In genomic region chr3:46939578-46940405, GRCh38 we compare ENCODE assay signal across 17 cellular contexts. TPM values are rescaled to one million over a fixed set of nuclear protein-coding genes. Genes with fewer than 3 reads are reported as not detected.
DNase-seq lines count a peak whose midpoint lies in the region; ATAC-seq and TF ChIP-seq lines count a peak whose summit lies in the region.
"Had no signal": no experiment of that assay in that cellular context is flagged by ENCODE, and none has a peak within 500 bp of the region (broad histone marks: within the 10 kb centered on the region; RNA-seq: fewer than 3 reads in every experiment).

No MANE protein-coding gene starts in this region.

- in situ Hi-C loops in G401 (cut with HindIII; ENCODE audit: low sequenced_read_pairs): no loop called here

- ATAC-seq in heart left ventricle (no peak), Right ventricle myocardium inferior (no peak), naive B cell (ENCODE audit: low read depth in 2 of 2) (no peak), GM19023 (IDR thresholded peaks at IDR 0.05; ENCODE audit: unreplicated experiment) (no peak), HG02840 (IDR thresholded peaks at IDR 0.05; ENCODE audit: low FRiP score, unreplicated experiment) (no peak)

- 65 to 84% (median 72%) methylated on average over 8 to 12 of the region's 12 CpGs for WGBS in heart left ventricle, 4 donors
- 86 to 92% methylated on average over 8 to 12 of the region's 12 CpGs for WGBS in testis, 2 donors

- H3K27me3 Mint-ChIP-seq in brain (peaks cover 3% of the 10 kb centered on the region), naive B cell (no peaks in the 10 kb centered on the region)

- TF ChIP-seq CTCF in heart left ventricle (IDR thresholded peaks at IDR 0.05) (no peak), brain (conservative IDR thresholded peaks at IDR 0.05) (no peak), testis (IDR thresholded peaks at IDR 0.05) (no peak)

- H3K4me3 Mint-ChIP-seq in brain (no peak overlapping the region), naive B cell (peak overlapping the region in 2 of 8 donors; percentile 51 to 81)

- H3K27me3 ChIP-seq in heart left ventricle (no peaks in the 10 kb centered on the region), testis (no peaks in the 10 kb centered on the region)
- H3K27me3 ChIP-seq: BE2C, brain microvascular endothelial cell had no signal

- H3K9me3 ChIP-seq in heart left ventricle (no peaks in the 10 kb centered on the region), testis (no peaks in the 10 kb centered on the region)
- H3K9me3 ChIP-seq: BE2C had no signal

- H3K36me3 Mint-ChIP-seq in brain: peaks cover 28% of the 10 kb centered on the region
- H3K36me3 Mint-ChIP-seq in naive B cell: peaks cover 11 to 25% of the 10 kb centered on the region in 2 donors

- H3K27ac ChIP-seq in heart left ventricle: peak overlapping the region in 10 of 12 donors; percentile 29 to 94 (median 64)
- H3K27ac ChIP-seq in testis: no peak overlapping the region
- H3K27ac ChIP-seq: brain microvascular endothelial cell, epithelial cell of prostate, PC-9 had no signal

- H3K36me3 ChIP-seq in heart left ventricle (peaks cover 0 to 51% (median 30%) of the 10 kb centered on the region in 9 donors), testis (ENCODE audit: low read depth, missing control alignments) (no peaks in the 10 kb centered on the region)
- H3K36me3 ChIP-seq: BE2C had no signal

- TF ChIP-seq POLR2A in heart left ventricle (IDR thresholded peaks at IDR 0.05) (no peak), testis (IDR thresholded peaks at IDR 0.05) (no peak)

- peak in 2 of 5 donors; percentile 2 to 22 for DNase-seq in heart left ventricle
- DNase-seq in Right ventricle myocardium inferior (ENCODE audit: missing footprints): no peak
- DNase-seq in naive B cell: no peak
- DNase-seq in G401 (ENCODE audit: low spot score): no peak
- no peak for DNase-seq in testis
- DNase-seq: BE2C, brain microvascular endothelial cell, GF-D8, MM.1S, NCI-H2227 treated with DMSO at 0.1 percent for 48 hours, PC-9, T-helper 9 cell had no signal

- H3K4me3 ChIP-seq in heart left ventricle (no peak overlapping the region), testis (no peak overlapping the region)
- H3K4me3 ChIP-seq: PC-9, smooth muscle cell had no signal

- peaks cover 0 to 83% (median 70%) of the 10 kb centered on the region in 12 donors for H3K4me1 ChIP-seq in heart left ventricle
- peaks cover 25% of the 10 kb centered on the region for H3K4me1 ChIP-seq in testis

- H3K27ac Mint-ChIP-seq in brain (peak overlapping the region in 4 of 5 experiments; percentile 46 to 81 (median 76)), naive B cell (peak overlapping the region; percentile 92 to 96 (median 95))

- H3K9me3 Mint-ChIP-seq in brain (no peaks in the 10 kb centered on the region), naive B cell (no peaks in the 10 kb centered on the region)

- intact Hi-C loops in heart left ventricle (cut with DNase I) (no loop called here), Right ventricle myocardium inferior (cut with DNase I) (no loop called here), testis (cut with DNase I; ENCODE audit: low total_unique reads) (no loop called here)

- H3K4me1 Mint-ChIP-seq in brain (peaks cover 30% of the 10 kb centered on the region), naive B cell (peaks cover 56 to 79% (median 73%) of the 10 kb centered on the region in 3 donors)

RNA-seq across cellular contexts. Expression of gene CCDC12, which starts 36.8 kb away (rescaled TPM):
- 10 to 100 TPM; 27.1 to 36.8 (median 33.3) TPM for total RNA-seq in heart left ventricle
- 100 to 1,000 TPM in 1 of 2 donors, 10 to 100 TPM in 1; 83.5 to 120 TPM for polyA plus RNA-seq in heart left ventricle
- 26.3 TPM for total RNA-seq in Right ventricle myocardium inferior
- polyA plus RNA-seq in brain (ENCODE audit: insufficient read depth, low read depth, low replicate concordance): 36.7 TPM
- polyA plus RNA-seq in naive B cell (ENCODE audit: low read depth in 6 of 6): 100 to 1,000 TPM; 119 to 157 (median 123) TPM
- total RNA-seq in G401 (2014; rRNA removed; shearing (Covaris generic)): 31.0 and 37.7 TPM in 2 replicates
- 10 to 100 TPM; 59.6 to 66.6 TPM for total RNA-seq in testis
- 43.3 TPM for polyA plus RNA-seq in testis (ENCODE audit: insufficient read depth, low read depth, low replicate concordance)

RNA-seq across cellular contexts. Expression of gene NBEAL2, which starts 39.7 kb away (rescaled TPM):
- total RNA-seq in heart left ventricle (10 to 100 TPM in 6 of 9 donors, 1 to 10 TPM in 3; 8.1 to 41.1 (median 12.0) TPM), Right ventricle myocardium inferior (14.5 TPM), testis (10 to 100 TPM; 40.2 to 44.8 TPM)
- polyA plus RNA-seq in heart left ventricle (10 to 100 TPM; 16.3 to 45.7 TPM), brain (ENCODE audit: insufficient read depth, low read depth, low replicate concordance) (4.6 TPM), naive B cell (ENCODE audit: low read depth in 6 of 6) (1 to 10 TPM in 4 of 6 donors, under 1 TPM in 1, not detected in 1; 0.34 to 2.2 (median 1.5) TPM), testis (ENCODE audit: insufficient read depth, low read depth, low replicate concordance) (16.2 TPM)
- total RNA-seq in G401 (2014; rRNA removed; shearing (Covaris generic)): 11.8 and 27.2 TPM in 2 replicates

Comparison
In these comparisons a context has a peak if more than half of its experiments do, and no peak if none do; other contexts are left out.
1. H3K27ac ChIP-seq: peak in heart left ventricle (10 of 12); none in testis (0 of 2).